1 cellular context compared by ENCODE assay signal in the genomic region with DNA sequence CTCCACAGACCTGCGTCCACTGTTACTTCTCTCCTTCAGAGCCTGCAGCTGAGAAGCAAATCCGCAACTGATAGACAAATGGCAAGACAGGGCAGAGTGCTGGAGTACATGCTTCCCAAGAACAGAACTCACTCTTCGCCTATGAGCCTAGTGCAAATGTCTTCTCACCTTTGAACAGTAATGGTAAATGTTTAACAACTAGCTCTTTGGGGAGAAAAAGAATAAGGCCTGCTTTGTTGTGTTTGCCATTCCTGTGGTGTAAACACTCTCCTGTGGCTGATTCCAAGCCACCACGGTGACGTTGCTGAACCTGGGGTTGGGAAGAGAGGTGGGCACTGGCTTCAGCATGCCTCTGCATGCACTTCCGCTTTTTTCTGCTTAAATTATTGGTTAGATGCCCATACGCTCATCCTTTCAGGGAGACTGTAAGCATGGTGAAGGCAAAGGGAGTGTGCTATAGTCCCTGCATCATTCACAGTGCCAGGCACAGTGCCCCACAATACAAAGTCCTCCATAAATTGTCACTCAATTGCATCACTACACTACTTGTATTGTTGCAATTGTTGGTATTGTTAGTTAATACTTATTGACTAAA.
TF ChIP-seq lines count a peak whose summit lies in the region.

No MANE protein-coding gene starts in this region.

TF ChIP-seq in HepG2, 621 proteins besides CTCF, POLR2A, EP300 and RAD21 (continued from another document and continues in another):
- TF ChIP-seq SNAPC4 (CRISPR knock-in tag; IDR thresholded peaks at IDR 0.05), result no peak
- TF ChIP-seq ZNF605 (CRISPR knock-in tag; IDR thresholded peaks at IDR 0.05), result no peak
- TF ChIP-seq ZNF670 (CRISPR knock-in tag; IDR thresholded peaks at IDR 0.05; ENCODE audit: borderline replicate concordance), result no peak
- TF ChIP-seq PCBP2 (optimal IDR thresholded peaks at IDR 0.05; ENCODE audit: low read depth, low read length, poor library complexity, severe bottlenecking), result no peak
- TF ChIP-seq DPF2 (CRISPR knock-in tag; IDR thresholded peaks at IDR 0.05; ENCODE audit: borderline replicate concordance, low read depth), result no peak
- TF ChIP-seq ZNF335 (CRISPR knock-in tag; IDR thresholded peaks at IDR 0.05), result no peak
- TF ChIP-seq KAT8 (CRISPR knock-in tag; IDR thresholded peaks at IDR 0.05), result no peak; the same call in none of the 2 replicates
- no peak for TF ChIP-seq ZNF616 (CRISPR knock-in tag; IDR thresholded peaks at IDR 0.05; ENCODE audit: low read depth)
- no peak for TF ChIP-seq ZNF225 (CRISPR knock-in tag; IDR thresholded peaks at IDR 0.05)
- no peak for TF ChIP-seq ZNF567 (CRISPR knock-in tag; IDR thresholded peaks at IDR 0.05; ENCODE audit: borderline replicate concordance)
- TF ChIP-seq PITX1 (CRISPR knock-in tag; IDR thresholded peaks at IDR 0.05), result peak; percentile 77
- TF ChIP-seq KDM4B (CRISPR knock-in tag; IDR thresholded peaks at IDR 0.05), result no peak
- no peak for TF ChIP-seq RELA (CRISPR knock-in tag; IDR thresholded peaks at IDR 0.05)
- TF ChIP-seq TEAD3 (CRISPR knock-in tag; optimal IDR thresholded peaks at IDR 0.05; ENCODE audit: borderline replicate concordance), result no peak
- TF ChIP-seq ZBTB43 (CRISPR knock-in tag; conservative IDR thresholded peaks at IDR 0.05), result 0 out of 2 replicates have a peak, but pooled peaks have one; percentile 43
- no peak for TF ChIP-seq LBX2 (CRISPR knock-in tag; IDR thresholded peaks at IDR 0.05; ENCODE audit: borderline replicate concordance)
- no peak for TF ChIP-seq ZNF558 (CRISPR knock-in tag; IDR thresholded peaks at IDR 0.05; ENCODE audit: borderline replicate concordance)
- no peak for TF ChIP-seq PREB (CRISPR knock-in tag; IDR thresholded peaks at IDR 0.05)
- no peak for TF ChIP-seq FOSL1 (CRISPR knock-in tag; IDR thresholded peaks at IDR 0.05; ENCODE audit: borderline replicate concordance)
- peak; percentile 68 for TF ChIP-seq FOXA3 (CRISPR knock-in tag; IDR thresholded peaks at IDR 0.05)
- TF ChIP-seq SP4 (CRISPR knock-in tag; IDR thresholded peaks at IDR 0.05), result no peak
- 0 out of 2 replicates have a peak, but pooled peaks have one; percentile 23 for TF ChIP-seq HOXD1 (CRISPR knock-in tag; IDR thresholded peaks at IDR 0.05)
- no peak for TF ChIP-seq SRSF4 (IDR thresholded peaks at IDR 0.05; ENCODE audit: low read depth, low read length, poor library complexity, severe bottlenecking)
- TF ChIP-seq, protein P1, sequence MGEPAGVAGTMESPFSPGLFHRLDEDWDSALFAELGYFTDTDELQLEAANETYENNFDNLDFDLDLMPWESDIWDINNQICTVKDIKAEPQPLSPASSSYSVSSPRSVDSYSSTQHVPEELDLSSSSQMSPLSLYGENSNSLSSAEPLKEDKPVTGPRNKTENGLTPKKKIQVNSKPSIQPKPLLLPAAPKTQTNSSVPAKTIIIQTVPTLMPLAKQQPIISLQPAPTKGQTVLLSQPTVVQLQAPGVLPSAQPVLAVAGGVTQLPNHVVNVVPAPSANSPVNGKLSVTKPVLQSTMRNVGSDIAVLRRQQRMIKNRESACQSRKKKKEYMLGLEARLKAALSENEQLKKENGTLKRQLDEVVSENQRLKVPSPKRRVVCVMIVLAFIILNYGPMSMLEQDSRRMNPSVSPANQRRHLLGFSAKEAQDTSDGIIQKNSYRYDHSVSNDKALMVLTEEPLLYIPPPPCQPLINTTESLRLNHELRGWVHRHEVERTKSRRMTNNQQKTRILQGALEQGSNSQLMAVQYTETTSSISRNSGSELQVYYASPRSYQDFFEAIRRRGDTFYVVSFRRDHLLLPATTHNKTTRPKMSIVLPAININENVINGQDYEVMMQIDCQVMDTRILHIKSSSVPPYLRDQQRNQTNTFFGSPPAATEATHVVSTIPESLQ (CRISPR knock-in tag; conservative IDR thresholded peaks at IDR 0.05), result no peak
- TF ChIP-seq NAIF1 (CRISPR knock-in tag; IDR thresholded peaks at IDR 0.05; ENCODE audit: borderline replicate concordance), result no peak
- no peak for TF ChIP-seq CC2D1A (CRISPR knock-in tag; IDR thresholded peaks at IDR 0.05)
- TF ChIP-seq, protein P2, sequence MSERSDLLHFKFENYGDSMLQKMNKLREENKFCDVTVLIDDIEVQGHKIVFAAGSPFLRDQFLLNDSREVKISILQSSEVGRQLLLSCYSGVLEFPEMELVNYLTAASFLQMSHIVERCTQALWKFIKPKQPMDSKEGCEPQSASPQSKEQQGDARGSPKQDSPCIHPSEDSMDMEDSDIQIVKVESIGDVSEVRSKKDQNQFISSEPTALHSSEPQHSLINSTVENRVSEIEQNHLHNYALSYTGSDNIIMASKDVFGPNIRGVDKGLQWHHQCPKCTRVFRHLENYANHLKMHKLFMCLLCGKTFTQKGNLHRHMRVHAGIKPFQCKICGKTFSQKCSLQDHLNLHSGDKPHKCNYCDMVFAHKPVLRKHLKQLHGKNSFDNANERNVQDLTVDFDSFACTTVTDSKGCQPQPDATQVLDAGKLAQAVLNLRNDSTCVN (CRISPR knock-in tag; IDR thresholded peaks at IDR 0.05; ENCODE audit: borderline replicate concordance), result no peak
- TF ChIP-seq SMARCC2 (IDR thresholded peaks at IDR 0.05), result no peak
- TF ChIP-seq HOXA9 (CRISPR knock-in tag; IDR thresholded peaks at IDR 0.05; ENCODE audit: borderline replicate concordance), result no peak
- TF ChIP-seq ZNF274 (CRISPR knock-in tag; IDR thresholded peaks at IDR 0.05), result no peak
- TF ChIP-seq U2AF2 (IDR thresholded peaks at IDR 0.05; ENCODE audit: low read depth, low read length), result no peak
- peak; percentile 84; the same call in 1 of the 2 replicates for TF ChIP-seq ZNF879 (CRISPR knock-in tag; IDR thresholded peaks at IDR 0.05)
- 0 out of 2 replicates have a peak, but pooled peaks have one; percentile 17 for TF ChIP-seq ZNF547 (CRISPR knock-in tag; IDR thresholded peaks at IDR 0.05)
- TF ChIP-seq ZNF891 (CRISPR knock-in tag; IDR thresholded peaks at IDR 0.05), result no peak
- no peak for TF ChIP-seq STAT5B (CRISPR knock-in tag; IDR thresholded peaks at IDR 0.05)
- no peak for TF ChIP-seq MZF1 (CRISPR knock-in tag; IDR thresholded peaks at IDR 0.05; ENCODE audit: borderline replicate concordance)
- TF ChIP-seq ZNF10 (CRISPR knock-in tag; IDR thresholded peaks at IDR 0.05; ENCODE audit: borderline replicate concordance, low read depth), result no peak
- TF ChIP-seq ZNF784 (CRISPR knock-in tag; IDR thresholded peaks at IDR 0.05; ENCODE audit: borderline replicate concordance), result no peak
- peak; percentile 65; the same call in 1 of the 2 replicates for TF ChIP-seq HMG20A (CRISPR knock-in tag; IDR thresholded peaks at IDR 0.05; ENCODE audit: borderline replicate concordance)
- no peak for TF ChIP-seq KLF15 (CRISPR knock-in tag; IDR thresholded peaks at IDR 0.05; ENCODE audit: borderline replicate concordance)
- no peak for TF ChIP-seq SALL2 (CRISPR knock-in tag; IDR thresholded peaks at IDR 0.05)
- no peak for TF ChIP-seq ZBTB2 (CRISPR knock-in tag; IDR thresholded peaks at IDR 0.05; ENCODE audit: low read depth)
- TF ChIP-seq MTF1 (CRISPR knock-in tag; IDR thresholded peaks at IDR 0.05), result no peak
- TF ChIP-seq RFXANK (CRISPR knock-in tag; IDR thresholded peaks at IDR 0.05), result no peak
- TF ChIP-seq IKZF4 (CRISPR knock-in tag; IDR thresholded peaks at IDR 0.05; ENCODE audit: borderline replicate concordance, low read depth, not compliant biosample characterization), result no peak
- no peak for TF ChIP-seq HNRNPK (IDR thresholded peaks at IDR 0.05; ENCODE audit: low read depth, low read length, poor library complexity, severe bottlenecking)
- TF ChIP-seq ZMYM4 (CRISPR knock-in tag; IDR thresholded peaks at IDR 0.05), result peak; percentile 86
- TF ChIP-seq, protein P3, sequence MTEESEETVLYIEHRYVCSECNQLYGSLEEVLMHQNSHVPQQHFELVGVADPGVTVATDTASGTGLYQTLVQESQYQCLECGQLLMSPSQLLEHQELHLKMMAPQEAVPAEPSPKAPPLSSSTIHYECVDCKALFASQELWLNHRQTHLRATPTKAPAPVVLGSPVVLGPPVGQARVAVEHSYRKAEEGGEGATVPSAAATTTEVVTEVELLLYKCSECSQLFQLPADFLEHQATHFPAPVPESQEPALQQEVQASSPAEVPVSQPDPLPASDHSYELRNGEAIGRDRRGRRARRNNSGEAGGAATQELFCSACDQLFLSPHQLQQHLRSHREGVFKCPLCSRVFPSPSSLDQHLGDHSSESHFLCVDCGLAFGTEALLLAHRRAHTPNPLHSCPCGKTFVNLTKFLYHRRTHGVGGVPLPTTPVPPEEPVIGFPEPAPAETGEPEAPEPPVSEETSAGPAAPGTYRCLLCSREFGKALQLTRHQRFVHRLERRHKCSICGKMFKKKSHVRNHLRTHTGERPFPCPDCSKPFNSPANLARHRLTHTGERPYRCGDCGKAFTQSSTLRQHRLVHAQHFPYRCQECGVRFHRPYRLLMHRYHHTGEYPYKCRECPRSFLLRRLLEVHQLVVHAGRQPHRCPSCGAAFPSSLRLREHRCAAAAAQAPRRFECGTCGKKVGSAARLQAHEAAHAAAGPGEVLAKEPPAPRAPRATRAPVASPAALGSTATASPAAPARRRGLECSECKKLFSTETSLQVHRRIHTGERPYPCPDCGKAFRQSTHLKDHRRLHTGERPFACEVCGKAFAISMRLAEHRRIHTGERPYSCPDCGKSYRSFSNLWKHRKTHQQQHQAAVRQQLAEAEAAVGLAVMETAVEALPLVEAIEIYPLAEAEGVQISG (CRISPR knock-in tag; IDR thresholded peaks at IDR 0.05), result no peak; the same call in 1 of the 2 replicates
